ENCODE assay signal across 14 cellular contexts in the genomic region with DNA sequence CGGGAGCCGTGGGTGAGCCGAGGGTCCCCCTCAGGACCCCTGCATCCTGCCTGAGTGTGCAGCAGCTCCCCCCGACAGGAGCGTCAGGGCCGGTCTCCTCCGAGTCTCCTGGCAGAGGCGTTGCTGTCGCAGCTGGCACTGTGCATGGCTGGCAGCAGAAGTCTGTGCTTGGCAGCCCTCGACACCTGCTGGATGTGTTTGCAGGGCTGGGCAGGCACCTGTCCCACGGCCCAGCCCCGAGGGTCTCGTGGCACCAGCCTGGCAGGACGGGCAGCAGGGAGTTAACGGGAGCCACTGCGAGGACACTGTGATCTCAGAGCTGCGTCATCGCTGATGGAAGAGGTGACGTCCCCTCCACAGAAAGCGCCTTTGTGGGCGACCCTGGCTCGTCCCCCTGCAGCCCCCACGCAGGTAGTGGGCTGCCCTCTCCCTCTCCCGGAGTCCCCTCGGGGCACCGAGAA. TPM values are rescaled to one million over a fixed set of nuclear protein-coding genes. Genes with fewer than 3 reads are reported as not detected.
DNase-seq lines count a peak whose midpoint lies in the region; ATAC-seq, FAIRE-seq and TF ChIP-seq lines count a peak whose summit lies in the region.
"Had no signal": no experiment of that assay in that cellular context is flagged by ENCODE, and none has a peak within 500 bp of the region (broad histone marks: within the 10 kb centered on the region; RNA-seq: fewer than 3 reads in every experiment).

No MANE protein-coding gene starts in this region.

- no peak overlapping the region for H3K4me2 ChIP-seq in H1 (ENCODE audit: insufficient read depth in 1 of 2, low read depth in 2 of 2, low read length in 2 of 2)
- H3K4me2 ChIP-seq in H9 (ENCODE audit: insufficient read depth, insufficient read length, low read length): no peak overlapping the region

- H2AFZ ChIP-seq in H1 (ENCODE audit: low read length) (no peak overlapping the region), H9 (ENCODE audit: low read length) (no peak overlapping the region)

- H3K9me3 ChIP-seq in H1 (ENCODE audit: insufficient read depth in 2 of 2, low read depth in 1 of 2, low read length in 1 of 2) (no peaks in the 10 kb centered on the region), mesodermal cell (ENCODE audit: control insufficient read depth, low read length) (no peaks in the 10 kb centered on the region), thyroid gland (no peaks in the 10 kb centered on the region), H9 (ENCODE audit: control insufficient read depth, low read depth, low read length) (no peaks in the 10 kb centered on the region), colonic mucosa (no peaks in the 10 kb centered on the region)

- H3K9ac ChIP-seq in H1 (replicated peaks in 1 of 4; ENCODE audit: extremely low read depth in 1 of 4, low read depth in 3 of 4, low read length in 3 of 4) (no peak overlapping the region), H9 (ENCODE audit: extremely low read depth, insufficient read length, low read length) (no peak overlapping the region), colonic mucosa (ENCODE audit: low read depth in 2 of 2, low read length in 2 of 2) (no peak overlapping the region)

- no peak overlapping the region for H2BK20ac ChIP-seq in H1 (ENCODE audit: low read length)
- H2BK20ac ChIP-seq in H9 (ENCODE audit: low read depth, low read length, poor library complexity, severe bottlenecking): no peak overlapping the region

- intact Hi-C loops in thyroid gland (cut with DNase I): loop anchor here (10.0 kb wide), 1 partner anchor 85 kb away; no protein-coding TSS in a partner anchor
- intact Hi-C loops in colonic mucosa (cut with DNase I): no loop called here

- H3K14ac ChIP-seq in H1 (ENCODE audit: insufficient read length) (no peak overlapping the region), H9 (ENCODE audit: insufficient read depth, low read length) (no peak overlapping the region)

- H3K4me3 Mint-ChIP-seq in H9: no peak overlapping the region

- no peak overlapping the region for H3K56ac ChIP-seq in H1 (replicated peaks; ENCODE audit: insufficient read length, low read depth, low read length)
- no peak overlapping the region for H3K56ac ChIP-seq in H9 (ENCODE audit: insufficient read length, low read depth, low read length)

- H4K91ac ChIP-seq in H1 (replicated peaks; ENCODE audit: insufficient read length, low read length) (no peak overlapping the region), H9 (ENCODE audit: insufficient read length, low read depth, low read length) (no peak overlapping the region)

- H3K27ac ChIP-seq in H1 (ENCODE audit: low read depth, low read length) (no peak overlapping the region), mesodermal cell (ENCODE audit: low read depth, low read length, severe bottlenecking) (peak overlapping the region; percentile 45), thyroid gland (peak overlapping the region; percentile 97 to 99 (median 99)), H9 (ENCODE audit: insufficient read length, low read depth, low read length) (no peak overlapping the region), colonic mucosa (no peak overlapping the region)
- H3K27ac ChIP-seq: 22Rv1 had no signal

- H3K79me1 ChIP-seq in H1 (ENCODE audit: low read depth, low read length) (peaks cover 42% of the 10 kb centered on the region), H9 (ENCODE audit: insufficient read depth, low read depth, low read length, poor library complexity, severe bottlenecking) (peaks cover 11% of the 10 kb centered on the region)

- TF ChIP-seq POLR2A in H1 (IDR thresholded peaks at IDR 0.05; ENCODE audit: control extremely low read depth in 1 of 2, low read depth in 2 of 2, low read length in 2 of 2) (no peak), thyroid gland (IDR thresholded peaks at IDR 0.05) (peak in 1 of 2 donors; percentile 44)

- TF ChIP-seq EP300 in H1 (IDR thresholded peaks at IDR 0.05; ENCODE audit: borderline replicate concordance in 1 of 2, low read depth in 2 of 2, low read length in 2 of 2): no peak

- H3T11ph ChIP-seq in H9 (ENCODE audit: low read length): no peak overlapping the region

- H3K27ac Mint-ChIP-seq in H9: no peak overlapping the region; a peak in 1 of 7 replicates

- no peak for FAIRE-seq in H1 (lab: Jason Lieb, UNC)
- FAIRE-seq: G401.6, GM19239, HTR-8/SVneo had no signal

- no peak for TF ChIP-seq RAD21 in H1 (IDR thresholded peaks at IDR 0.05 in 1 of 2, conservative IDR thresholded peaks at IDR 0.05 in 1 of 2; ENCODE audit: low read depth in 2 of 2, low read length in 2 of 2)

- H3K4ac ChIP-seq in H1 (replicated peaks; ENCODE audit: insufficient read length, low read depth, low read length): no peak overlapping the region
- no peak overlapping the region for H3K4ac ChIP-seq in H9 (ENCODE audit: low read depth, low read length)

- H4K20me1 ChIP-seq in H1 (replicated peaks in 1 of 2; ENCODE audit: control insufficient read depth in 1 of 2, insufficient read depth in 2 of 2, low read length in 2 of 2): peaks cover 40 to 68% of the 10 kb centered on the region in 2 experiments
- H4K20me1 ChIP-seq in H9 (ENCODE audit: control insufficient read depth, insufficient read depth, insufficient read length): peaks cover 4% of the 10 kb centered on the region

- H3K4me3 ChIP-seq in H1 (ENCODE audit: extremely low read depth in 1 of 4, insufficient read depth in 2 of 4, low read depth in 3 of 4, low read length in 4 of 4): no peak overlapping the region
- H3K4me3 ChIP-seq in mesodermal cell (ENCODE audit: extremely low read depth, insufficient read depth, low read length, poor library complexity, severe bottlenecking): no peak overlapping the region
- no peak overlapping the region for H3K4me3 ChIP-seq in thyroid gland (replicated peaks in 1 of 3)
- no peak overlapping the region for H3K4me3 ChIP-seq in colonic mucosa

- no peak overlapping the region for H2BK120ac ChIP-seq in H1 (replicated peaks; ENCODE audit: low read depth, low read length)
- no peak overlapping the region for H2BK120ac ChIP-seq in H9 (ENCODE audit: low read depth, low read length, poor library complexity, severe bottlenecking)

- peaks cover 4 to 32% (median 22%) of the 10 kb centered on the region in 4 experiments for H3K4me1 ChIP-seq in H1 (replicated peaks in 1 of 4; ENCODE audit: control insufficient read depth in 3 of 4, insufficient read depth in 4 of 4, low read length in 3 of 4)
- peaks cover 33% of the 10 kb centered on the region for H3K4me1 ChIP-seq in mesodermal cell (ENCODE audit: control insufficient read depth, insufficient read depth, low read length, poor library complexity, severe bottlenecking)
- peaks cover 38 to 55% of the 10 kb centered on the region in 2 donors for H3K4me1 ChIP-seq in thyroid gland
- peaks cover 6% of the 10 kb centered on the region for H3K4me1 ChIP-seq in H9 (ENCODE audit: insufficient read depth, low read length)
- H3K4me1 ChIP-seq in colonic mucosa: no peaks in the 10 kb centered on the region

- peaks cover 30 to 35% of the 10 kb centered on the region in 2 experiments for H3K4me1 Mint-ChIP-seq in H9

- no peaks in the 10 kb centered on the region for H3K23me2 ChIP-seq in H1 (ENCODE audit: low read depth, low read length)
- H3K23me2 ChIP-seq in H9 (ENCODE audit: insufficient read length, low read depth, low read length, poor library complexity, severe bottlenecking): no peaks in the 10 kb centered on the region

- 94% methylated on average over 22 of the region's 26 CpGs; no CpG with 5 or more reads in 1 of the 2 experiments for WGBS in H1 (ENCODE audit: extremely low coverage in 1 of 2, insufficient coverage in 1 of 2, insufficient read length in 1 of 2, insufficient replicate concordance in 2 of 2, low coverage in 1 of 2, low lambda C conversion rate in 2 of 2, missing lambda C conversion rate in 1 of 2), 2 experiments
- 89 to 92% methylated on average over 26 of the region's 26 CpGs for WGBS in mesodermal cell (ENCODE audit: insufficient coverage in 2 of 2), 2 experiments
- 32 to 57% methylated on average over 9 to 12 of the region's 26 CpGs for WGBS in thyroid gland, 2 donors
- no CpG with 5 or more reads among the region's 26 CpGs for WGBS in H9 (ENCODE audit: extremely low coverage, insufficient read length, low lambda C conversion rate)

- peaks cover 0 to 12% (median 4%) of the 10 kb centered on the region in 3 experiments; a peak in 5 of 7 replicates for H3K36me3 Mint-ChIP-seq in H9 (ENCODE audit: insufficient read depth in 1 of 3, low read depth in 3 of 3)

- H2BK15ac ChIP-seq in H1 (ENCODE audit: low read length) (no peak overlapping the region), H9 (ENCODE audit: low read depth, low read length) (no peak overlapping the region)

- H3K36me3 ChIP-seq in H1 (ENCODE audit: control insufficient read depth in 2 of 4, insufficient read depth in 4 of 4, low read length in 3 of 4): peaks cover 0 to 4% (median 0%) of the 10 kb centered on the region in 4 experiments; a peak in 2 of 8 replicates
- peaks cover 57% of the 10 kb centered on the region for H3K36me3 ChIP-seq in mesodermal cell (ENCODE audit: control insufficient read depth, insufficient read depth, low read length)
- no peaks in the 10 kb centered on the region for H3K36me3 ChIP-seq in thyroid gland
- no peaks in the 10 kb centered on the region for H3K36me3 ChIP-seq in colonic mucosa

- H2AK5ac ChIP-seq in H1 (ENCODE audit: low read depth, low read length) (no peak overlapping the region), H9 (ENCODE audit: insufficient read length, low read length) (no peak overlapping the region)

- H2BK5ac ChIP-seq in H1 (ENCODE audit: low read depth, low read length) (peak overlapping the region; percentile 52; the same call in 1 of the 2 replicates), H9 (ENCODE audit: insufficient read length, low read length) (no peak overlapping the region)

- no peak overlapping the region for H3K18ac ChIP-seq in H1 (ENCODE audit: extremely low read depth, low read length)
- H3K18ac ChIP-seq in H9 (ENCODE audit: insufficient read length, low read depth, low read length): no peak overlapping the region

- peaks cover 35 to 99% of the 10 kb centered on the region in 2 experiments for H3K79me2 ChIP-seq in H1 (ENCODE audit: control insufficient read depth in 1 of 2, insufficient read depth in 2 of 2, low read length in 2 of 2)
- peaks cover 74% of the 10 kb centered on the region; the same call in 1 of the 2 replicates for H3K79me2 ChIP-seq in H9 (ENCODE audit: insufficient read depth, low read length)

- H4K5ac ChIP-seq in H1 (ENCODE audit: insufficient read length, low read depth, low read length): no peak overlapping the region
- H4K5ac ChIP-seq in H9 (ENCODE audit: insufficient read length, low read depth, low read length): no peak overlapping the region

- no peaks in the 10 kb centered on the region for H3K27me3 Mint-ChIP-seq in H9 (ENCODE audit: low read depth)

- POLR2A ChIA-PET in H1 (lab: Charles Lee; ENCODE audit: partially characterized antibody): interaction anchor here (0.8 to 1.4 kb wide), 5 partner anchors 9 to 14 kb away, joined by 3 to 4 read pairs (median 4); no protein-coding TSS in a partner anchor

- TF ChIP-seq CTCF in H1 (IDR thresholded peaks at IDR 0.05; ENCODE audit: control extremely low read depth in 1 of 3, insufficient read depth in 1 of 3, low read depth in 1 of 3, low read length in 3 of 3): no peak
- TF ChIP-seq CTCF in thyroid gland (IDR thresholded peaks at IDR 0.05): no peak
- TF ChIP-seq CTCF in H9 (conservative IDR thresholded peaks at IDR 0.05): no peak
- no peak for TF ChIP-seq CTCF in colonic mucosa (IDR thresholded peaks at IDR 0.05)

- H3K27me3 ChIP-seq in H1 (replicated peaks in 1 of 4; ENCODE audit: control insufficient read depth in 3 of 4, extremely low read depth in 1 of 4, insufficient read depth in 3 of 4, low read length in 3 of 4) (no peaks in the 10 kb centered on the region), thyroid gland (no peaks in the 10 kb centered on the region), H9 (ENCODE audit: insufficient read depth, low read length) (no peaks in the 10 kb centered on the region), colonic mucosa (no peaks in the 10 kb centered on the region)

- peak in 2 of 3 experiments; percentile 29 to 76 for DNase-seq in NCI-H1417 (lab: John Stamatoyannopoulos, UW)
- DNase-seq in NCI-H1417 treated with DMSO at 0.1 percent for 48 hours (lab: John Stamatoyannopoulos, UW): no peak
- DNase-seq in H1 (ENCODE audit: low read depth in 1 of 2, low spot score in 2 of 2): no peak
- DNase-seq in thyroid gland: peak; percentile 82 to 88
- DNase-seq in H9: no peak
- DNase-seq in colonic mucosa: no peak
- DNase-seq: activated effector memory CD4-positive, alpha-beta T cell treated with Interleukin-2 at 50 U/mL for 16 hours; effector CD4-positive, alpha-beta T cell had no signal

- no peaks in the 10 kb centered on the region for H3K9me3 Mint-ChIP-seq in H9

- H2BK12ac ChIP-seq in H1 (ENCODE audit: low read depth, low read length) (no peak overlapping the region), H9 (ENCODE audit: insufficient read length, low read depth, low read length) (no peak overlapping the region)

- no peak for ATAC-seq in HG02938 (IDR thresholded peaks at IDR 0.05; ENCODE audit: unreplicated experiment)

- H4K8ac ChIP-seq in H1 (ENCODE audit: extremely low read depth, insufficient read depth, low read length) (peak overlapping the region; percentile 73; the same call in 1 of the 2 replicates), H9 (replicated peaks; ENCODE audit: insufficient read length, low read depth, low read length) (no peak overlapping the region)

- H3K23ac ChIP-seq in H1 (ENCODE audit: insufficient read length): no peak overlapping the region
- H3K23ac ChIP-seq in H9 (ENCODE audit: insufficient read length, low read depth, low read length): no peak overlapping the region

- CTCF ChIA-PET in H1 (lab: Charles Lee; ENCODE audit: partially characterized antibody): interaction anchor here (0.8 to 5.4 kb wide), 6 partner anchors 12 to 130 kb away, joined by 3 to 32 read pairs (median 4); no protein-coding TSS in a partner anchor

RNA-seq across cellular contexts. Expression of gene COL18A1, which starts 15.1 kb away (rescaled TPM):
- 201 and 205 TPM in 2 replicates for total RNA-seq in H1 (2021; fragmentation: NEBNext Ultra II Directional; extraction: Animal tissue kit (Norgen Biotek cat#: 25700))
- 145 and 239 TPM in 2 replicates for polyA plus RNA-seq in H1 (2011; rRNA removed)
- 167 TPM for polyA plus RNA-seq in H1 (2011; cell fraction: cytosol; rRNA removed)
- 627 TPM for polyA plus RNA-seq in H1 (2011; cell fraction: nucleus; rRNA removed)
- 80.5 to 132 TPM (median 130 TPM) in 4 replicates for polyA plus RNA-seq in H1 (2012, experiment 1 of 2)
- polyA plus RNA-seq in H1 (2012, experiment 2 of 2): 88.9 TPM
- polyA plus RNA-seq in H1 (2013, experiment 1 of 2): 269 TPM
- polyA plus RNA-seq in H1 (2013, experiment 2 of 2): 226 TPM
- polyA minus RNA-seq in H1 (2011; rRNA and poly(A)+ RNA removed): 30.9 and 31.7 TPM in 2 replicates
- 90.3 TPM for polyA minus RNA-seq in H1 (2011; cell fraction: cytosol; rRNA and poly(A)+ RNA removed)
- polyA minus RNA-seq in H1 (2011; cell fraction: nucleus; rRNA and poly(A)+ RNA removed): 88.2 TPM
- 343 TPM for polyA plus RNA-seq in mesodermal cell (2013, experiment 1 of 2)
- polyA plus RNA-seq in mesodermal cell (2013, experiment 2 of 2): 309 TPM
- total RNA-seq in thyroid gland: 100 to 1,000 TPM; 105 to 264 (median 238) TPM
- 232 and 234 TPM in 2 replicates for total RNA-seq in H9 (2021)
- total RNA-seq in colonic mucosa: 10 to 100 TPM in 1 of 2 donors, 1 to 10 TPM in 1; 8.4 to 22.3 TPM

Comparison
In these comparisons a context has a peak if more than half of its experiments do, and no peak if none do; other contexts are left out.
1. DNase-seq: peak in NCI-H1417 (2 of 3) and thyroid gland (2 of 2); none in NCI-H1417 treated with DMSO at 0.1 percent for 48 hours (single experiment), H1 (0 of 2), H9 (single experiment) and colonic mucosa (single experiment).
2. H3K27ac ChIP-seq: peak in mesodermal cell (single experiment) and thyroid gland (3 of 3); none in H1 (single experiment), H9 (single experiment) and colonic mucosa (single experiment).